In the genomic region with DNA sequence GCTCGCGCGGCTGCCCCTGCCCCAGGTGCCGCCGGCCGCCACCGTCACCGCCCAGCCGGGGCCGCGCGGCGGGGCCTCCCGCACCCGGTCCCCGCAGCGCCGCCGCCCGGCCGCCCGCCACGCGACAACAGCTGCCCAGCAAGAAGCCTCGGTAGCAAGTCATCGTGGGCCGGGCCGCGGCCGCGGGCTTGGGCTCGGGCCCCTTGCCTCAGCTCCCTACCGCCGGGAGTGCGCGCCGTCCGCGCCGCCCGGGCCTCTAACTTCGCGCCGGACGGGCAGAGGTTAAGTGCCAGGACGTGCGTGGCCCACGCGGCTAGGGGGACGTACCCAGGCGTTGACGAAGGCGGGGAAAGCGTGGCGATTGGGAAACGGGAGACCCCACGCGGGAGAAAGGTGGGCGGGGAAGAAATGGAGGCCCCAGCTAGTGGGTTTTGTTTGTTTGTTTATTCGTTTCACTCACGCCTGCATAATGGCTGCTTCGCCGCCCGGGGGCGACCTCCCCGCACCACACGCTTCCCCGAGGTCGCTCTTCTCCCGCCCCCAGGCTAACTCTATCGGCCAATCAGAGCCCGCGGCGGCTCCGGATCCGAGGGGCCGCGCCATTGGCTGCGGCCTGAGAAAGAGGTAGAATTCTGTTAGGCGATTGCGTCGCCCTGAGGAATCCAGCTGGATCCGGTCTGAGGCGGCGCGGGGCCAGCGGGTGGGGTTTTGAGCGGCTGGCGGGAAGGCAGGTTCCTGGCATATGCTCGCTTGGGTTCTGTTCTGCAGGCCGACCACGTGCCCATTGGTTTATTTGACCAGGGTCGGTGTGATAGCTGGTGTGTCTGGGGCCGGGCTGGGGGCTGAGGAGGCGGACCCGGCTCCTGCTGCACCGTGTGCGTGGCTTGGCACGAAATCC, we compare ENCODE assay signal across 1 cellular context.
TF ChIP-seq lines count a peak whose summit lies in the region.

A gene with protein sequence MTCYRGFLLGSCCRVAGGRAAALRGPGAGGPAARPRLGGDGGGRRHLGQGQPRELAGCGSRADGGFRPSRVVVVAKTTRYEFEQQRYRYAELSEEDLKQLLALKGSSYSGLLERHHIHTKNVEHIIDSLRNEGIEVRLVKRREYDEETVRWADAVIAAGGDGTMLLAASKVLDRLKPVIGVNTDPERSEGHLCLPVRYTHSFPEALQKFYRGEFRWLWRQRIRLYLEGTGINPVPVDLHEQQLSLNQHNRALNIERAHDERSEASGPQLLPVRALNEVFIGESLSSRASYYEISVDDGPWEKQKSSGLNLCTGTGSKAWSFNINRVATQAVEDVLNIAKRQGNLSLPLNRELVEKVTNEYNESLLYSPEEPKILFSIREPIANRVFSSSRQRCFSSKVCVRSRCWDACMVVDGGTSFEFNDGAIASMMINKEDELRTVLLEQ (minus strand): TSS at position 290 of the 898 bp plus-strand sequence. CDS start 127 bp downstream, at position 163.

TF ChIP-seq in H1, 55 proteins besides CTCF, POLR2A, EP300 and RAD21 (continues in another document):
- TF ChIP-seq, protein P1, sequence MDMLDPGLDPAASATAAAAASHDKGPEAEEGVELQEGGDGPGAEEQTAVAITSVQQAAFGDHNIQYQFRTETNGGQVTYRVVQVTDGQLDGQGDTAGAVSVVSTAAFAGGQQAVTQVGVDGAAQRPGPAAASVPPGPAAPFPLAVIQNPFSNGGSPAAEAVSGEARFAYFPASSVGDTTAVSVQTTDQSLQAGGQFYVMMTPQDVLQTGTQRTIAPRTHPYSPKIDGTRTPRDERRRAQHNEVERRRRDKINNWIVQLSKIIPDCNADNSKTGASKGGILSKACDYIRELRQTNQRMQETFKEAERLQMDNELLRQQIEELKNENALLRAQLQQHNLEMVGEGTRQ (IDR thresholded peaks at IDR 0.05; ENCODE audit: low read length) = peak; percentile 60
- TF ChIP-seq BCL11A (IDR thresholded peaks at IDR 0.05; ENCODE audit: low read depth in 2 of 2, low read length in 2 of 2) = no peak
- TF ChIP-seq KDM1A (IDR thresholded peaks at IDR 0.05; ENCODE audit: borderline replicate concordance, low read length) = 0 out of 2 replicates have a peak, but pooled peaks have one; percentile 40
- no peak for TF ChIP-seq SP4 (IDR thresholded peaks at IDR 0.05; ENCODE audit: low read length)
- no peak for TF ChIP-seq RFX5 (IDR thresholded peaks at IDR 0.05; ENCODE audit: borderline replicate concordance, low read depth, low read length)
- TF ChIP-seq YY1 (IDR thresholded peaks at IDR 0.05; ENCODE audit: low read depth, low read length) = peak; percentile 86
- TF ChIP-seq RBBP5 (IDR thresholded peaks at IDR 0.05; ENCODE audit: borderline replicate concordance, low read depth, low read length) = no peak; the same call in none of the 2 replicates
- TF ChIP-seq SAP30 (IDR thresholded peaks at IDR 0.05; ENCODE audit: insufficient read depth, insufficient replicate concordance, low read length) = no peak
- TF ChIP-seq, protein P2, sequence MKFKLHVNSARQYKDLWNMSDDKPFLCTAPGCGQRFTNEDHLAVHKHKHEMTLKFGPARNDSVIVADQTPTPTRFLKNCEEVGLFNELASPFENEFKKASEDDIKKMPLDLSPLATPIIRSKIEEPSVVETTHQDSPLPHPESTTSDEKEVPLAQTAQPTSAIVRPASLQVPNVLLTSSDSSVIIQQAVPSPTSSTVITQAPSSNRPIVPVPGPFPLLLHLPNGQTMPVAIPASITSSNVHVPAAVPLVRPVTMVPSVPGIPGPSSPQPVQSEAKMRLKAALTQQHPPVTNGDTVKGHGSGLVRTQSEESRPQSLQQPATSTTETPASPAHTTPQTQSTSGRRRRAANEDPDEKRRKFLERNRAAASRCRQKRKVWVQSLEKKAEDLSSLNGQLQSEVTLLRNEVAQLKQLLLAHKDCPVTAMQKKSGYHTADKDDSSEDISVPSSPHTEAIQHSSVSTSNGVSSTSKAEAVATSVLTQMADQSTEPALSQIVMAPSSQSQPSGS (IDR thresholded peaks at IDR 0.05; ENCODE audit: low read length) = no peak
- TF ChIP-seq GABPA (IDR thresholded peaks at IDR 0.05; ENCODE audit: borderline replicate concordance, insufficient read depth, low read length) = no peak
- peak; percentile 73 for TF ChIP-seq NANOG (IDR thresholded peaks at IDR 0.05; ENCODE audit: insufficient read depth, low read depth, low read length, poor library complexity, severe bottlenecking)
- TF ChIP-seq TBP (IDR thresholded peaks at IDR 0.05; ENCODE audit: low read depth, low read length) = no peak; the same call in 1 of the 2 replicates
- TF ChIP-seq HDAC6 (IDR thresholded peaks at IDR 0.05; ENCODE audit: low read depth, low read length) = no peak
- TF ChIP-seq, protein P3, sequence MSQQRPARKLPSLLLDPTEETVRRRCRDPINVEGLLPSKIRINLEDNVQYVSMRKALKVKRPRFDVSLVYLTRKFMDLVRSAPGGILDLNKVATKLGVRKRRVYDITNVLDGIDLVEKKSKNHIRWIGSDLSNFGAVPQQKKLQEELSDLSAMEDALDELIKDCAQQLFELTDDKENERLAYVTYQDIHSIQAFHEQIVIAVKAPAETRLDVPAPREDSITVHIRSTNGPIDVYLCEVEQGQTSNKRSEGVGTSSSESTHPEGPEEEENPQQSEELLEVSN (IDR thresholded peaks at IDR 0.05) = peak; percentile 100
- no peak for TF ChIP-seq SUZ12 (IDR thresholded peaks at IDR 0.05; ENCODE audit: low read length)
- TF ChIP-seq RNF2 (IDR thresholded peaks at IDR 0.05; ENCODE audit: borderline replicate concordance, low read depth, low read length, missing control alignments, poor library complexity, severe bottlenecking) = peak; percentile 66
- TF ChIP-seq, protein P4, sequence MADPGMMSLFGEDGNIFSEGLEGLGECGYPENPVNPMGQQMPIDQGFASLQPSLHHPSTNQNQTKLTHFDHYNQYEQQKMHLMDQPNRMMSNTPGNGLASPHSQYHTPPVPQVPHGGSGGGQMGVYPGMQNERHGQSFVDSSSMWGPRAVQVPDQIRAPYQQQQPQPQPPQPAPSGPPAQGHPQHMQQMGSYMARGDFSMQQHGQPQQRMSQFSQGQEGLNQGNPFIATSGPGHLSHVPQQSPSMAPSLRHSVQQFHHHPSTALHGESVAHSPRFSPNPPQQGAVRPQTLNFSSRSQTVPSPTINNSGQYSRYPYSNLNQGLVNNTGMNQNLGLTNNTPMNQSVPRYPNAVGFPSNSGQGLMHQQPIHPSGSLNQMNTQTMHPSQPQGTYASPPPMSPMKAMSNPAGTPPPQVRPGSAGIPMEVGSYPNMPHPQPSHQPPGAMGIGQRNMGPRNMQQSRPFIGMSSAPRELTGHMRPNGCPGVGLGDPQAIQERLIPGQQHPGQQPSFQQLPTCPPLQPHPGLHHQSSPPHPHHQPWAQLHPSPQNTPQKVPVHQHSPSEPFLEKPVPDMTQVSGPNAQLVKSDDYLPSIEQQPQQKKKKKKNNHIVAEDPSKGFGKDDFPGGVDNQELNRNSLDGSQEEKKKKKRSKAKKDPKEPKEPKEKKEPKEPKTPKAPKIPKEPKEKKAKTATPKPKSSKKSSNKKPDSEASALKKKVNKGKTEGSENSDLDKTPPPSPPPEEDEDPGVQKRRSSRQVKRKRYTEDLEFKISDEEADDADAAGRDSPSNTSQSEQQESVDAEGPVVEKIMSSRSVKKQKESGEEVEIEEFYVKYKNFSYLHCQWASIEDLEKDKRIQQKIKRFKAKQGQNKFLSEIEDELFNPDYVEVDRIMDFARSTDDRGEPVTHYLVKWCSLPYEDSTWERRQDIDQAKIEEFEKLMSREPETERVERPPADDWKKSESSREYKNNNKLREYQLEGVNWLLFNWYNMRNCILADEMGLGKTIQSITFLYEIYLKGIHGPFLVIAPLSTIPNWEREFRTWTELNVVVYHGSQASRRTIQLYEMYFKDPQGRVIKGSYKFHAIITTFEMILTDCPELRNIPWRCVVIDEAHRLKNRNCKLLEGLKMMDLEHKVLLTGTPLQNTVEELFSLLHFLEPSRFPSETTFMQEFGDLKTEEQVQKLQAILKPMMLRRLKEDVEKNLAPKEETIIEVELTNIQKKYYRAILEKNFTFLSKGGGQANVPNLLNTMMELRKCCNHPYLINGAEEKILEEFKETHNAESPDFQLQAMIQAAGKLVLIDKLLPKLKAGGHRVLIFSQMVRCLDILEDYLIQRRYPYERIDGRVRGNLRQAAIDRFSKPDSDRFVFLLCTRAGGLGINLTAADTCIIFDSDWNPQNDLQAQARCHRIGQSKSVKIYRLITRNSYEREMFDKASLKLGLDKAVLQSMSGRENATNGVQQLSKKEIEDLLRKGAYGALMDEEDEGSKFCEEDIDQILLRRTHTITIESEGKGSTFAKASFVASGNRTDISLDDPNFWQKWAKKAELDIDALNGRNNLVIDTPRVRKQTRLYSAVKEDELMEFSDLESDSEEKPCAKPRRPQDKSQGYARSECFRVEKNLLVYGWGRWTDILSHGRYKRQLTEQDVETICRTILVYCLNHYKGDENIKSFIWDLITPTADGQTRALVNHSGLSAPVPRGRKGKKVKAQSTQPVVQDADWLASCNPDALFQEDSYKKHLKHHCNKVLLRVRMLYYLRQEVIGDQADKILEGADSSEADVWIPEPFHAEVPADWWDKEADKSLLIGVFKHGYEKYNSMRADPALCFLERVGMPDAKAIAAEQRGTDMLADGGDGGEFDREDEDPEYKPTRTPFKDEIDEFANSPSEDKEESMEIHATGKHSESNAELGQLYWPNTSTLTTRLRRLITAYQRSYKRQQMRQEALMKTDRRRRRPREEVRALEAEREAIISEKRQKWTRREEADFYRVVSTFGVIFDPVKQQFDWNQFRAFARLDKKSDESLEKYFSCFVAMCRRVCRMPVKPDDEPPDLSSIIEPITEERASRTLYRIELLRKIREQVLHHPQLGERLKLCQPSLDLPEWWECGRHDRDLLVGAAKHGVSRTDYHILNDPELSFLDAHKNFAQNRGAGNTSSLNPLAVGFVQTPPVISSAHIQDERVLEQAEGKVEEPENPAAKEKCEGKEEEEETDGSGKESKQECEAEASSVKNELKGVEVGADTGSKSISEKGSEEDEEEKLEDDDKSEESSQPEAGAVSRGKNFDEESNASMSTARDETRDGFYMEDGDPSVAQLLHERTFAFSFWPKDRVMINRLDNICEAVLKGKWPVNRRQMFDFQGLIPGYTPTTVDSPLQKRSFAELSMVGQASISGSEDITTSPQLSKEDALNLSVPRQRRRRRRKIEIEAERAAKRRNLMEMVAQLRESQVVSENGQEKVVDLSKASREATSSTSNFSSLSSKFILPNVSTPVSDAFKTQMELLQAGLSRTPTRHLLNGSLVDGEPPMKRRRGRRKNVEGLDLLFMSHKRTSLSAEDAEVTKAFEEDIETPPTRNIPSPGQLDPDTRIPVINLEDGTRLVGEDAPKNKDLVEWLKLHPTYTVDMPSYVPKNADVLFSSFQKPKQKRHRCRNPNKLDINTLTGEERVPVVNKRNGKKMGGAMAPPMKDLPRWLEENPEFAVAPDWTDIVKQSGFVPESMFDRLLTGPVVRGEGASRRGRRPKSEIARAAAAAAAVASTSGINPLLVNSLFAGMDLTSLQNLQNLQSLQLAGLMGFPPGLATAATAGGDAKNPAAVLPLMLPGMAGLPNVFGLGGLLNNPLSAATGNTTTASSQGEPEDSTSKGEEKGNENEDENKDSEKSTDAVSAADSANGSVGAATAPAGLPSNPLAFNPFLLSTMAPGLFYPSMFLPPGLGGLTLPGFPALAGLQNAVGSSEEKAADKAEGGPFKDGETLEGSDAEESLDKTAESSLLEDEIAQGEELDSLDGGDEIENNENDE (IDR thresholded peaks at IDR 0.05; ENCODE audit: insufficient replicate concordance, low read length) = no peak
- TF ChIP-seq MAFK (IDR thresholded peaks at IDR 0.05; ENCODE audit: low read depth, low read length) = no peak
- TF ChIP-seq TAF7 (optimal IDR thresholded peaks at IDR 0.05; ENCODE audit: borderline replicate concordance, low read depth, low read length) = peak; percentile 96
- TF ChIP-seq EZH2 (IDR thresholded peaks at IDR 0.05; ENCODE audit: low read depth, low read length, severe bottlenecking) = no peak
- no peak for TF ChIP-seq ZNF274 (IDR thresholded peaks at IDR 0.05; ENCODE audit: borderline replicate concordance, extremely low read depth, low read length)
- no peak for TF ChIP-seq SP2 (IDR thresholded peaks at IDR 0.05; ENCODE audit: low read length)
- peak; percentile 44; the same call in 1 of the 2 replicates for TF ChIP-seq BACH1 (IDR thresholded peaks at IDR 0.05; ENCODE audit: low read length)
- TF ChIP-seq, protein P5, sequence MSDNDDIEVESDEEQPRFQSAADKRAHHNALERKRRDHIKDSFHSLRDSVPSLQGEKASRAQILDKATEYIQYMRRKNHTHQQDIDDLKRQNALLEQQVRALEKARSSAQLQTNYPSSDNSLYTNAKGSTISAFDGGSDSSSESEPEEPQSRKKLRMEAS (IDR thresholded peaks at IDR 0.05) = peak; percentile 100
- no peak for TF ChIP-seq CBX8 (IDR thresholded peaks at IDR 0.05; ENCODE audit: borderline replicate concordance, low read depth, low read length)
- TF ChIP-seq HDAC2 (IDR thresholded peaks at IDR 0.05; ENCODE audit: borderline replicate concordance in 1 of 2, low read depth in 2 of 2, low read length in 2 of 2) = peak in 1 of 2 experiments; percentile 67; a peak in 1 of 4 replicates
- TF ChIP-seq, protein P6, sequence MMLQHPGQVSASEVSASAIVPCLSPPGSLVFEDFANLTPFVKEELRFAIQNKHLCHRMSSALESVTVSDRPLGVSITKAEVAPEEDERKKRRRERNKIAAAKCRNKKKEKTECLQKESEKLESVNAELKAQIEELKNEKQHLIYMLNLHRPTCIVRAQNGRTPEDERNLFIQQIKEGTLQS (IDR thresholded peaks at IDR 0.05; ENCODE audit: insufficient read depth, low read depth, low read length) = no peak
- no peak for TF ChIP-seq CHD2 (IDR thresholded peaks at IDR 0.05; ENCODE audit: low read length)
- TF ChIP-seq BRCA1 (IDR thresholded peaks at IDR 0.05; ENCODE audit: low read depth, low read length) = no peak
- TF ChIP-seq SIN3A (conservative IDR thresholded peaks at IDR 0.05 in 1 of 2, IDR thresholded peaks at IDR 0.05 in 1 of 2; ENCODE audit: low read depth in 1 of 2, low read length in 2 of 2) = no peak
- TF ChIP-seq POLR2AphosphoS5 (IDR thresholded peaks at IDR 0.05; ENCODE audit: low read depth, low read length) = peak; percentile 47
- no peak; the same call in 1 of the 2 replicates for TF ChIP-seq GTF2F1 (IDR thresholded peaks at IDR 0.05; ENCODE audit: borderline replicate concordance, low read depth, low read length)
- no peak; the same call in 1 of the 2 replicates for TF ChIP-seq JUN (IDR thresholded peaks at IDR 0.05; ENCODE audit: low read depth, low read length)
- peak; percentile 45; the same call in 1 of the 2 replicates for TF ChIP-seq CREB1 (IDR thresholded peaks at IDR 0.05)
- TF ChIP-seq RXRA (IDR thresholded peaks at IDR 0.05; ENCODE audit: insufficient read depth, low read depth, low read length) = no peak
- peak; percentile 72 for TF ChIP-seq CEBPB (IDR thresholded peaks at IDR 0.05; ENCODE audit: low read depth, low read length)
- TF ChIP-seq FOSL1 (IDR thresholded peaks at IDR 0.05; ENCODE audit: insufficient read depth, low read depth, low read length) = no peak
- peak; percentile 89 for TF ChIP-seq KDM4A (IDR thresholded peaks at IDR 0.05; ENCODE audit: low read depth, low read length, severe bottlenecking)
- peak; percentile 39; the same call in 1 of the 2 replicates for TF ChIP-seq SP1 (IDR thresholded peaks at IDR 0.05; ENCODE audit: low read depth, low read length)
- no peak; the same call in 1 of the 2 replicates for TF ChIP-seq NRF1 (IDR thresholded peaks at IDR 0.05; ENCODE audit: low read depth, low read length)
- TF ChIP-seq TEAD4 (IDR thresholded peaks at IDR 0.05; ENCODE audit: low read depth, low read length) = 0 out of 2 replicates have a peak, but pooled peaks have one; percentile 12
- TF ChIP-seq CTBP2 (IDR thresholded peaks at IDR 0.05; ENCODE audit: borderline replicate concordance, insufficient read depth, insufficient read length, low read length) = no peak
- TF ChIP-seq CHD1 (IDR thresholded peaks at IDR 0.05; ENCODE audit: low read depth, low read length) = no peak
- TF ChIP-seq SIRT6 (IDR thresholded peaks at IDR 0.05; ENCODE audit: low read length) = no peak
- no peak for TF ChIP-seq KDM5A (IDR thresholded peaks at IDR 0.05; ENCODE audit: low read length)
- no peak for TF ChIP-seq POU5F1 (IDR thresholded peaks at IDR 0.05; ENCODE audit: low read depth, low read length)
- TF ChIP-seq SIX5 (IDR thresholded peaks at IDR 0.05; ENCODE audit: low read depth, low read length) = no peak
